ENCODE assay signal across 1 cellular context in the genomic region with DNA sequence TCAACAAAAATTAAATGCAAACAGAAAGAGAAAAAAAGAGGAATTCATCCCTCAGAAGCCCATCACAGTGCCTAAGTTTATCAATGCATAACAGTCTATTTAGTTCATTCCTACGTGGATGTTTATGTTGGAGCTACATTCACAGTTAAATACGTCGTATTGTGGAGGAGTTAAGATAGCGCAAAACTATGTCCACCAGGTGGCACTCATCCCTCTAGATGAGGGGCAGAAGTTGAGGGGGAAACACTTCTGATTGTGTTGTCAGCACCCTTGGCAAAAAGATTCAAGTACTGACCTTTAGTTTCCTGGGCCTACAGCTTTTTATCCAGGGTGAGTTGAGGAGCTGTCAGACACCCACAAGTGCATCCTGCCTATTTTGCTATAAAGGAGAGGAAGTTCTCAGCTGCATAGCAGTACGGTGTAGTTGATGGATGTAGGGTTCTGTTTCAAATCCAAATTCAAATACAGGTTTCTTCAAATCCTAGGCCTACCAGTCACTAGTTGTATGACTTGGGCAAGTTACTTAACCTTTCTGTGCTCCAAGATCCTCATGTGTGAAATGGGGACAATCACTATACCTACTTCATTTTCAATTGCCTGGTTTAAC.
TF ChIP-seq lines count a peak whose summit lies in the region.

No MANE protein-coding gene starts in this region.

TF ChIP-seq in K562, 482 proteins besides CTCF, POLR2A, EP300 and RAD21 (continued from another document):
- TF ChIP-seq, protein P1, sequence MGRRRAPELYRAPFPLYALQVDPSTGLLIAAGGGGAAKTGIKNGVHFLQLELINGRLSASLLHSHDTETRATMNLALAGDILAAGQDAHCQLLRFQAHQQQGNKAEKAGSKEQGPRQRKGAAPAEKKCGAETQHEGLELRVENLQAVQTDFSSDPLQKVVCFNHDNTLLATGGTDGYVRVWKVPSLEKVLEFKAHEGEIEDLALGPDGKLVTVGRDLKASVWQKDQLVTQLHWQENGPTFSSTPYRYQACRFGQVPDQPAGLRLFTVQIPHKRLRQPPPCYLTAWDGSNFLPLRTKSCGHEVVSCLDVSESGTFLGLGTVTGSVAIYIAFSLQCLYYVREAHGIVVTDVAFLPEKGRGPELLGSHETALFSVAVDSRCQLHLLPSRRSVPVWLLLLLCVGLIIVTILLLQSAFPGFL (CRISPR knock-in tag; IDR thresholded peaks at IDR 0.05): no peak
- no peak for TF ChIP-seq ZNF41 (CRISPR knock-in tag; conservative IDR thresholded peaks at IDR 0.05)
- no peak for TF ChIP-seq ATF1 (CRISPR knock-in tag; IDR thresholded peaks at IDR 0.05)
- TF ChIP-seq ATF1 (tag; IDR thresholded peaks at IDR 0.05): no peak
- no peak for TF ChIP-seq MBD2 (IDR thresholded peaks at IDR 0.05; ENCODE audit: borderline replicate concordance, low read depth)
- TF ChIP-seq FOXK2 (conservative IDR thresholded peaks at IDR 0.05 in 1 of 2, IDR thresholded peaks at IDR 0.05 in 1 of 2; ENCODE audit: low read depth in 2 of 2): no peak
- no peak for TF ChIP-seq ERF (CRISPR knock-in tag; IDR thresholded peaks at IDR 0.05)
- TF ChIP-seq, protein P2, sequence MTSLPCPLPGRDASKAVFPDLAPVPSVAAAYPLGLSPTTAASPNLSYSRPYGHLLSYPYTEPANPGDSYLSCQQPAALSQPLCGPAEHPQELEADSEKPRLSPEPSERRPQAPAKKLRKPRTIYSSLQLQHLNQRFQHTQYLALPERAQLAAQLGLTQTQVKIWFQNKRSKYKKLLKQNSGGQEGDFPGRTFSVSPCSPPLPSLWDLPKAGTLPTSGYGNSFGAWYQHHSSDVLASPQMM (CRISPR knock-in tag; IDR thresholded peaks at IDR 0.05): no peak
- no peak for TF ChIP-seq JUN (IDR thresholded peaks at IDR 0.05; ENCODE audit: borderline replicate concordance, low read depth, low read length)
- no peak for TF ChIP-seq JUN (CRISPR knock-in tag; IDR thresholded peaks at IDR 0.05; ENCODE audit: borderline replicate concordance)
- TF ChIP-seq ZNF146 (CRISPR knock-in tag; IDR thresholded peaks at IDR 0.05; ENCODE audit: unreplicated experiment): no peak
- TF ChIP-seq ZFP1 (CRISPR knock-in tag; IDR thresholded peaks at IDR 0.05): no peak
- TF ChIP-seq NFYB (IDR thresholded peaks at IDR 0.05; ENCODE audit: extremely low read depth, insufficient read length): no peak
- TF ChIP-seq HDAC6 (IDR thresholded peaks at IDR 0.05; ENCODE audit: low read depth, low read length): no peak
- TF ChIP-seq ZNF23 (CRISPR knock-in tag; IDR thresholded peaks at IDR 0.05): no peak
- TF ChIP-seq FOXJ3 (CRISPR knock-in tag; IDR thresholded peaks at IDR 0.05): no peak
- TF ChIP-seq BRCA1 (IDR thresholded peaks at IDR 0.05): no peak
- TF ChIP-seq BRCA1 (CRISPR knock-in tag; IDR thresholded peaks at IDR 0.05): no peak
- TF ChIP-seq ZNF696 (CRISPR knock-in tag; conservative IDR thresholded peaks at IDR 0.05): no peak
